Comparison of ENCODE assay signal across 17 cellular contexts in the genomic region with DNA sequence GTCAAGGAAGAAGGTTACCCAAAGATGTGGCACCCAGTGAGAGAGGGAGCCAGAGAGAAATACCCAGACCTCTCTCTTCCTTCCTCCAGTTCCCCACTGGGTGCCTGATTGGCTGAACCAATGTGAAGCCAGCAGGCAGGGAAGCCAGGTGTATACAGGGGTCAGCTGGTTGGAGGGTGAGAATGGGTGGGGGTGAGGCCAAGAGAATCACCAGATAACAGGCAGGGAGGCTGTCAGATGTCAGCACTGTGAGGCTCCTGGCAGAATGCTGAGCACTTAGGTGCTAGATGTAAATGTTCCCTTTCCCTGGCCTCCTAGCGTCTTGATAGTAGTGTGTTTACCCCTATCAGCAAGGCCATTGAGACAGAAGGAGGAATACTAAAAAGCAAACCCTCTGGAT.
DNase-seq lines count a peak whose midpoint lies in the region; ATAC-seq and TF ChIP-seq lines count a peak whose summit lies in the region.
"Had no signal": no experiment of that assay in that cellular context is flagged by ENCODE, and none has a peak within 500 bp of the region (broad histone marks: within the 10 kb centered on the region; RNA-seq: fewer than 3 reads in every experiment).

No MANE protein-coding gene starts in this region.

- TF ChIP-seq CTCF in RWPE1 (conservative IDR thresholded peaks at IDR 0.05; ENCODE audit: low read depth) = no peak

- no peaks in the 10 kb centered on the region for H3K27me3 ChIP-seq in naive thymus-derived CD4-positive, alpha-beta T cell (ENCODE audit: control insufficient read depth in 2 of 2, insufficient read depth in 2 of 2, low read length in 2 of 2)

- CTCF ChIA-PET in naive thymus-derived CD4-positive, alpha-beta T cell (lab: Charles Lee) = interaction anchor here (0.6 to 1.5 kb wide), 2 partner anchors 23 to 66 kb away, joined by 4 to 6 read pairs; no protein-coding TSS in a partner anchor
- CTCF ChIA-PET in RWPE1 (lab: Yijun Ruan, JAX) = interaction anchor here (0.9 kb wide), 1 partner anchor 59 kb away, joined by 3 read pairs; no protein-coding TSS in a partner anchor

- H3K4me1 Mint-ChIP-seq in naive thymus-derived CD4-positive, alpha-beta T cell = peaks cover 14 to 64% (median 41%) of the 10 kb centered on the region in 7 donors

- no peaks in the 10 kb centered on the region for H3K27me3 Mint-ChIP-seq in naive thymus-derived CD4-positive, alpha-beta T cell

- intact Hi-C loops in naive thymus-derived CD4-positive, alpha-beta T cell (cut with micrococcal nuclease) = no loop called here

- no peak overlapping the region for H3K4me3 Mint-ChIP-seq in naive thymus-derived CD4-positive, alpha-beta T cell

- ATAC-seq in naive thymus-derived CD4-positive, alpha-beta T cell = no peak

- peaks cover 0 to 15% (median 0%) of the 10 kb centered on the region in 3 experiments for H3K36me3 ChIP-seq in naive thymus-derived CD4-positive, alpha-beta T cell (ENCODE audit: control insufficient read depth in 2 of 3, insufficient read depth in 3 of 3, low read length in 3 of 3)

- peaks cover 0 to 5% (median 0%) of the 10 kb centered on the region in 11 donors for H3K9me3 Mint-ChIP-seq in naive thymus-derived CD4-positive, alpha-beta T cell

- DNase-seq in DMS 273 (lab: John Stamatoyannopoulos, UW; ENCODE audit: unreplicated experiment) (peak; percentile 46), DMS 273 treated with DMSO at 0.1 percent for 48 hours (lab: John Stamatoyannopoulos, UW) (no peak), NCI-H2171 treated with DMSO at 0.1 percent for 48 hours (lab: John Stamatoyannopoulos, UW) (peak; percentile 64), epithelial cell of prostate (ENCODE audit: low read depth, low spot score) (no peak), occipital lobe (lab: John Stamatoyannopoulos, UW) (no peak), RWPE1 (ENCODE audit: low spot score) (no peak), NCI-H1694 treated with DMSO at 0.1 percent for 48 hours (lab: John Stamatoyannopoulos, UW) (no peak)
- DNase-seq in naive thymus-derived CD4-positive, alpha-beta T cell = no peak
- DNase-seq: activated CD4-positive, alpha-beta T cell treated with anti-CD3 and anti-CD28 coated beads, Interleukin-2, amount 50 U/mL, for 48 hours; activated naive CD4-positive, alpha-beta T cell treated with anti-CD3 and anti-CD28 coated beads, Interleukin-2, amount 50 U/mL, for 16 hours; DMS79; head of caudate nucleus; NCI-H187 treated with DMSO at 0.1 percent for 48 hours; posterior cingulate gyrus; stimulated activated CD4-positive, alpha-beta T cell treated with anti-CD3 and anti-CD28 coated beads, Interleukin-2, amount 100 ng/mL, for 48 hours had no signal

- H3K4me3 ChIP-seq in naive thymus-derived CD4-positive, alpha-beta T cell (ENCODE audit: low read length) = no peak overlapping the region
- H3K4me3 ChIP-seq: skin epidermis had no signal

- peak overlapping the region in 6 of 9 donors; percentile 2 to 83 (median 46) for H3K27ac Mint-ChIP-seq in naive thymus-derived CD4-positive, alpha-beta T cell

- no peaks in the 10 kb centered on the region for H3K4me1 ChIP-seq in naive thymus-derived CD4-positive, alpha-beta T cell (ENCODE audit: control insufficient read depth in 2 of 2, insufficient read depth in 2 of 2, low read length in 2 of 2)

- H3K9me3 ChIP-seq in naive thymus-derived CD4-positive, alpha-beta T cell (ENCODE audit: control insufficient read depth in 2 of 3, low read length in 3 of 3) = no peaks in the 10 kb centered on the region

- POLR2A ChIA-PET in naive thymus-derived CD4-positive, alpha-beta T cell (lab: Charles Lee) = interaction anchor here (0.7 kb wide), 1 partner anchor 15 kb away, joined by 5 read pairs; no protein-coding TSS in a partner anchor
- POLR2A ChIA-PET in RWPE1 (lab: Yijun Ruan, JAX; ENCODE audit: low non-redundant PET) = no interaction called here

- peaks cover 0 to 21% (median 12%) of the 10 kb centered on the region in 5 donors for H3K36me3 Mint-ChIP-seq in naive thymus-derived CD4-positive, alpha-beta T cell

- H3K27ac ChIP-seq in epithelial cell of prostate (peak overlapping the region; percentile 70), RWPE1 (no peak overlapping the region)
- H3K27ac ChIP-seq in naive thymus-derived CD4-positive, alpha-beta T cell (ENCODE audit: low read depth, low read length) = no peak overlapping the region
- H3K27ac ChIP-seq: 22Rv1 had no signal

Comparison
In these comparisons a context has a peak if more than half of its experiments do, and no peak if none do; other contexts are left out.
1. DNase-seq: peak in DMS 273 (single experiment) and NCI-H2171 treated with DMSO at 0.1 percent for 48 hours (single experiment); none in DMS 273 treated with DMSO at 0.1 percent for 48 hours (single experiment), epithelial cell of prostate (single experiment), naive thymus-derived CD4-positive, alpha-beta T cell (0 of 9), occipital lobe (single experiment), RWPE1 (single experiment) and NCI-H1694 treated with DMSO at 0.1 percent for 48 hours (single experiment).